1 cellular context compared by ENCODE assay signal in the genomic region with DNA sequence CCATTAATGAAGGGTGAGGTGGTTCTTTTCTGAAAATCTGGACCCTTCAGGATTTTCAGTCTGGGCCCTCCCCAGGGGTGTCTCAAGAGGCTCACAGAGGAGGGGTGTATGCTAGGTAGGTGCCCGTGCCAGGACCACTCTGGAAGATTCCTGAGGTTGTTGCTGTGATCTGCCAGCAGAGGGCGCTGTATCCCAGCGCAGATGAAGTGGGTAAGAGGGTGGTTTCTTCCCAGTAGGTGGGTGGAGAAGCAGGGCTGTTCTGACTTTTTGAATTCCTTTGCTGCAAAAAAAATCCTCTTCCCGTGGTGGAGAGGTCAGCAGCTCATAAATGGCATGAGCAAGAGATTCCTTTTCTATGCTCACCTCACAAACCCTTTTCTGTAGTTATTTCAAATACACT.
TF ChIP-seq lines count a peak whose summit lies in the region.

No MANE protein-coding gene starts in this region.

TF ChIP-seq in H1, 55 proteins besides CTCF, POLR2A, EP300 and RAD21:
- TF ChIP-seq, protein P1, sequence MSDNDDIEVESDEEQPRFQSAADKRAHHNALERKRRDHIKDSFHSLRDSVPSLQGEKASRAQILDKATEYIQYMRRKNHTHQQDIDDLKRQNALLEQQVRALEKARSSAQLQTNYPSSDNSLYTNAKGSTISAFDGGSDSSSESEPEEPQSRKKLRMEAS (IDR thresholded peaks at IDR 0.05) = no peak
- TF ChIP-seq TEAD4 (IDR thresholded peaks at IDR 0.05; ENCODE audit: low read depth, low read length) = peak; percentile 72; the same call in 1 of the 2 replicates
- TF ChIP-seq TCF12 (IDR thresholded peaks at IDR 0.05; ENCODE audit: low read depth, low read length) = no peak
